In genomic region chr12:131015581-131016337, GRCh38 we compare ENCODE assay signal across 16 cellular contexts.
DNase-seq lines count a peak whose midpoint lies in the region; ATAC-seq and TF ChIP-seq lines count a peak whose summit lies in the region.
"Had no signal": no experiment of that assay in that cellular context is flagged by ENCODE, and none has a peak within 500 bp of the region (broad histone marks: within the 10 kb centered on the region; RNA-seq: fewer than 3 reads in every experiment).

No MANE protein-coding gene starts in this region.

- H3K4me2 ChIP-seq in neural progenitor cell (no peak overlapping the region), SK-N-SH (no peak overlapping the region)
- H3K4me2 ChIP-seq: BLaER1 treated with 17β-estradiol and CSF1 and Interleukin-3, amounts not matched to agents 10 nM and 100 nM; GM23338 had no signal

- H3K27ac ChIP-seq in A673 (ENCODE audit: low read depth, low read length, poor library complexity, severe bottlenecking) = no peak overlapping the region
- 0 out of 2 replicates have a peak overlapping the region, but pooled peaks have one; percentile 31 for H3K27ac ChIP-seq in WERI-Rb-1
- no peak overlapping the region for H3K27ac ChIP-seq in neural progenitor cell
- no peak overlapping the region for H3K27ac ChIP-seq in SK-N-SH (ENCODE audit: low read depth in 2 of 2, low read length in 1 of 2)
- H3K27ac ChIP-seq: BLaER1 treated with 17β-estradiol and CSF1 and Interleukin-3, amounts not matched to agents 10 nM and 100 nM had no signal

- BruUV-seq in A673 (replicated peaks; lab: Mats Ljungman, UMichigan) = no TSS peak

- H3K27ac Mint-ChIP-seq in neural progenitor cell = peak overlapping the region; percentile 23
- H3K27ac Mint-ChIP-seq: CD4-positive, CD25-positive, alpha-beta regulatory T cell; GM23338 had no signal

- H3K9me2 ChIP-seq in SK-N-SH = no peaks in the 10 kb centered on the region

- ATAC-seq in GM18868 (IDR thresholded peaks at IDR 0.05; ENCODE audit: unreplicated experiment) = no peak
- ATAC-seq: GM12878, GM23338 had no signal

- H3K27me3 ChIP-seq in A673 (replicated peaks; ENCODE audit: insufficient read depth, low read depth, low read length, poor library complexity) (no peaks in the 10 kb centered on the region), WERI-Rb-1 (ENCODE audit: insufficient read depth, low read depth, severe bottlenecking) (no peaks in the 10 kb centered on the region), neural progenitor cell (no peaks in the 10 kb centered on the region), SK-N-SH (ENCODE audit: insufficient read depth) (no peaks in the 10 kb centered on the region)

- H3K27me3 Mint-ChIP-seq in neural progenitor cell (ENCODE audit: insufficient read depth, low read depth) = peaks cover 39% of the 10 kb centered on the region
- H3K27me3 Mint-ChIP-seq: CD4-positive, CD25-positive, alpha-beta regulatory T cell had no signal

- H3K36me3 Mint-ChIP-seq in neural progenitor cell = no peaks in the 10 kb centered on the region
- H3K36me3 Mint-ChIP-seq: CD4-positive, CD25-positive, alpha-beta regulatory T cell had no signal

- no peak for TF ChIP-seq EP300 in SK-N-SH (IDR thresholded peaks at IDR 0.05; ENCODE audit: borderline replicate concordance in 1 of 2, low read depth in 1 of 2, low read length in 1 of 2)

- H3K4me3 ChIP-seq in A673 (ENCODE audit: low read depth, low read length, poor library complexity, severe bottlenecking) (no peak overlapping the region), WERI-Rb-1 (ENCODE audit: low read depth, low read length) (no peak overlapping the region), neural progenitor cell (no peak overlapping the region), SK-N-SH (ENCODE audit: low read depth in 2 of 2, low read length in 1 of 2) (no peak overlapping the region)
- H3K4me3 ChIP-seq: BLaER1 treated with 17β-estradiol and CSF1 and Interleukin-3, amounts not matched to agents 10 nM and 100 nM; GM12878; GM23338 had no signal

- CTCF ChIA-PET in A673 (lab: Charles Lee) = no interaction called here
- CTCF ChIA-PET in SK-N-SH (lab: Yijun Ruan, JAX) = interaction anchor here (0.7 to 1.1 kb wide), 2 partner anchors 100 to 393 kb away, joined by 3 read pairs; no protein-coding TSS in a partner anchor

- no peaks in the 10 kb centered on the region for H3F3A ChIP-seq in neural progenitor cell (ENCODE audit: low read depth)
- H3F3A ChIP-seq in SK-N-SH (replicated peaks; ENCODE audit: insufficient read depth) = no peaks in the 10 kb centered on the region

- H3K9me3 ChIP-seq in A673 (ENCODE audit: low read depth, low read length, poor library complexity, severe bottlenecking) (no peaks in the 10 kb centered on the region), WERI-Rb-1 (ENCODE audit: severe bottlenecking) (no peaks in the 10 kb centered on the region), neural progenitor cell (ENCODE audit: low read depth) (no peaks in the 10 kb centered on the region), SK-N-SH (no peaks in the 10 kb centered on the region)
- H3K9me3 ChIP-seq: BLaER1 treated with 17β-estradiol and CSF1 and Interleukin-3, amounts not matched to agents 10 nM and 100 nM had no signal

- intact Hi-C loops in A673 (cut with micrococcal nuclease; ENCODE audit: unreplicated experiment) = no loop called here

- TF ChIP-seq RAD21 in SK-N-SH (IDR thresholded peaks at IDR 0.05; ENCODE audit: low read length) = no peak

- 80% methylated on average over 13 of the region's 15 CpGs for WGBS in SK-N-SH (ENCODE audit: low lambda C conversion rate)

- no peak overlapping the region for H3K4me3 Mint-ChIP-seq in neural progenitor cell
- H3K4me3 Mint-ChIP-seq: GM23338 had no signal

- no peaks in the 10 kb centered on the region for H3K36me3 ChIP-seq in A673 (ENCODE audit: insufficient read depth, low read length, poor library complexity, severe bottlenecking)
- no peaks in the 10 kb centered on the region for H3K36me3 ChIP-seq in WERI-Rb-1
- H3K36me3 ChIP-seq in neural progenitor cell = no peaks in the 10 kb centered on the region
- H3K36me3 ChIP-seq in SK-N-SH (replicated peaks in 1 of 2; ENCODE audit: control insufficient read depth in 1 of 2, insufficient read depth in 2 of 2, low read length in 1 of 2) = no peaks in the 10 kb centered on the region

- no peak for TF ChIP-seq CTCF in A673 (conservative IDR thresholded peaks at IDR 0.05; ENCODE audit: low read depth, low read length)
- no peak for TF ChIP-seq CTCF in WERI-Rb-1 (IDR thresholded peaks at IDR 0.05; ENCODE audit: low read depth, low read length)
- no peak for TF ChIP-seq CTCF in neural progenitor cell (IDR thresholded peaks at IDR 0.05)
- no peak for TF ChIP-seq CTCF in SK-N-SH (IDR thresholded peaks at IDR 0.05)

- H4K20me1 ChIP-seq in neural progenitor cell (ENCODE audit: low read depth) = no peaks in the 10 kb centered on the region
- no peaks in the 10 kb centered on the region for H4K20me1 ChIP-seq in SK-N-SH (ENCODE audit: insufficient read depth)

- DNase-seq in NCI-H82 (lab: John Stamatoyannopoulos, UW) = peak; percentile 83
- DNase-seq in NCI-H82 treated with DMSO at 0.1 percent for 48 hours (lab: John Stamatoyannopoulos, UW; ENCODE audit: unreplicated experiment) = no peak
- peak; percentile 12 for DNase-seq in A673 (ENCODE audit: low spot score)
- peak; percentile 56 for DNase-seq in WERI-Rb-1
- no peak for DNase-seq in neural progenitor cell (ENCODE audit: low spot score)
- no peak for DNase-seq in SK-N-SH
- DNase-seq: 8988T; ACHN; CD4-positive, CD25-positive, alpha-beta regulatory T cell; DMS 273 treated with DMSO at 0.1 percent for 48 hours; DMS79; H7 had no signal

- peaks cover 17% of the 10 kb centered on the region for H3K4me1 Mint-ChIP-seq in neural progenitor cell
- H3K4me1 Mint-ChIP-seq: CD4-positive, CD25-positive, alpha-beta regulatory T cell had no signal

- H3K9ac ChIP-seq in neural progenitor cell = no peak overlapping the region
- no peak overlapping the region for H3K9ac ChIP-seq in SK-N-SH
- H3K9ac ChIP-seq: BLaER1 treated with 17β-estradiol and CSF1 and Interleukin-3, amounts not matched to agents 10 nM and 100 nM had no signal

- H3K79me2 ChIP-seq in neural progenitor cell (ENCODE audit: low read depth) (no peaks in the 10 kb centered on the region), SK-N-SH (ENCODE audit: insufficient read depth) (no peaks in the 10 kb centered on the region)

- H2AFZ ChIP-seq in neural progenitor cell (replicated peaks) (no peak overlapping the region), SK-N-SH (ENCODE audit: low read depth) (no peak overlapping the region)
- H2AFZ ChIP-seq: GM23338 had no signal

- no peaks in the 10 kb centered on the region for H3K9me3 Mint-ChIP-seq in neural progenitor cell
- H3K9me3 Mint-ChIP-seq: GM23338 had no signal

- POLR2A ChIA-PET in A673 (lab: Charles Lee; ENCODE audit: low non-redundant PET) (no interaction called here), SK-N-SH (lab: Yijun Ruan, JAX) (no interaction called here)

- H3K4me1 ChIP-seq in A673 (ENCODE audit: insufficient read depth, low read length, poor library complexity, severe bottlenecking) (no peaks in the 10 kb centered on the region), neural progenitor cell (no peaks in the 10 kb centered on the region), SK-N-SH (ENCODE audit: control insufficient read depth in 1 of 2, insufficient read depth in 2 of 2, low read depth in 1 of 2, low read length in 1 of 2) (peaks cover 0 to 7% of the 10 kb centered on the region in 2 experiments; a peak in 1 of 4 replicates)

TF ChIP-seq in SK-N-SH, 30 proteins besides CTCF, POLR2A, EP300 and RAD21 (continues in another document):
- TF ChIP-seq GABPA (IDR thresholded peaks at IDR 0.05; ENCODE audit: low read depth) (no peak), TEAD4 (IDR thresholded peaks at IDR 0.05; ENCODE audit: borderline replicate concordance, insufficient read depth) (no peak), REST (IDR thresholded peaks at IDR 0.05; ENCODE audit: low read depth, low read length) (no peak), NFIC (IDR thresholded peaks at IDR 0.05; ENCODE audit: borderline replicate concordance) (no peak), ZBTB33 (IDR thresholded peaks at IDR 0.05; ENCODE audit: borderline replicate concordance, low read depth) (no peak), FOXJ3 (CRISPR knock-in tag; IDR thresholded peaks at IDR 0.05) (no peak)

Comparison
In these comparisons a context has a peak if more than half of its experiments do, and no peak if none do; other contexts are left out.
1. DNase-seq: peak in NCI-H82 (single experiment), A673 (single experiment) and WERI-Rb-1 (single experiment); none in NCI-H82 treated with DMSO at 0.1 percent for 48 hours (single experiment), neural progenitor cell (single experiment) and SK-N-SH (single experiment).